In the genomic region with DNA sequence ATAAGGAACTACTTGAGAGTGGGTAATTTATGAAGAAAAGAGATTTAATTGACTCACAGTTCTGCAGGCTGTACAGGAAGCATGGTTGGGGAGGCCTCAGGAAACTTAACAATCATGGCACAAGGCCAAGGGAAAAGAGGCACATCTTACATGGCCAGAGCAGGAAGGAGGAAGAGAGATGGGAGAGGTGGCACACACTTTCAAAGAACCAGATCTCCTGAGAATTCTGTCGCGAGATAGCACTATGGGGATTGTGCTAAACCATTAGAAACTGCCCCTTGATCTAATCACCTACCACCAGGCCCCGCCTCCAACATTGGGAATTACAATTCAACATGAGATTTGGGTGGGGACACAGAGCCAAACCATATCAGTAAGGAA, we compare ENCODE assay signal across 4 cellular contexts. TPM values are rescaled to one million over a fixed set of nuclear protein-coding genes. Genes with fewer than 3 reads are reported as not detected.
"Had no signal": no experiment of that assay in that cellular context is flagged by ENCODE, and none has a peak within 500 bp of the region (broad histone marks: within the 10 kb centered on the region; RNA-seq: fewer than 3 reads in every experiment).

No MANE protein-coding gene starts in this region.

RNA-seq across cellular contexts. Expression of gene RNF182, which starts 11.1 kb away (rescaled TPM):
- total RNA-seq: natural killer cell treated with Interleukin-12 subunit alpha and Interleukin-12 subunit beta and Interleukin-15 and Interleukin-18, amount 100 ng/mL, for 72 hours; transverse colon had no signal
- polyA plus RNA-seq: hepatocyte, smooth muscle cell had no signal
